In genomic region chr14:39467889-39468524, GRCh38 we compare ENCODE assay signal across 8 cellular contexts.
DNase-seq lines count a peak whose midpoint lies in the region; ATAC-seq and TF ChIP-seq lines count a peak whose summit lies in the region.

No MANE protein-coding gene starts in this region.

- POLR2A ChIA-PET in HEK293T (lab: Yijun Ruan, JAX), result interaction anchor here (0.5 kb wide), 1 partner anchor 78 kb away, joined by 3 read pairs; no protein-coding TSS in a partner anchor

- peak; percentile 65 for ATAC-seq in HG02588 (IDR thresholded peaks at IDR 0.05; ENCODE audit: unreplicated experiment)
- ATAC-seq in HG03460 (IDR thresholded peaks at IDR 0.05; ENCODE audit: unreplicated experiment), result no peak

- DNase-seq in activated T-cell treated with anti-CD3 and anti-CD28 coated beads, Interleukin-2, amount 50 U/mL, for 48 hours, result peak; percentile 39 to 43
- no peak for DNase-seq in activated T-cell treated with anti-CD3 and anti-CD28 coated beads for 4 hours
- peak; percentile 18 for DNase-seq in NOMO-1 treated with DMSO at 0.1 percent for 48 hours (lab: John Stamatoyannopoulos, UW; ENCODE audit: unreplicated experiment)
- peak; percentile 57 for DNase-seq in fibroblast of pulmonary artery (ENCODE audit: low read depth)
- no peak for DNase-seq in NCI-H2227 (lab: John Stamatoyannopoulos, UW; ENCODE audit: unreplicated experiment)
- no peak for DNase-seq in HEK293T (ENCODE audit: extremely low spot score)

- TF ChIP-seq CTCF in fibroblast of pulmonary artery (IDR thresholded peaks at IDR 0.05; ENCODE audit: low read length, missing control alignments), result peak; percentile 54

- CTCF ChIA-PET in HEK293T (lab: Yijun Ruan, JAX), result interaction anchor here (0.6 kb wide), 1 partner anchor 15 kb away, joined by 4 read pairs; no protein-coding TSS in a partner anchor

- no peak overlapping the region for H3K4me3 ChIP-seq in fibroblast of pulmonary artery (replicated peaks; ENCODE audit: low read depth, low read length)

TF ChIP-seq in HEK293T, 16 proteins besides CTCF, POLR2A, EP300 and RAD21:
- TF ChIP-seq ZNF384 (IDR thresholded peaks at IDR 0.05) (no peak), FOXK2 (IDR thresholded peaks at IDR 0.05) (no peak), PKNOX1 (IDR thresholded peaks at IDR 0.05) (no peak), BHLHE40 (IDR thresholded peaks at IDR 0.05; ENCODE audit: borderline replicate concordance) (no peak), NFRKB (IDR thresholded peaks at IDR 0.05) (no peak)

Comparison
In these comparisons a context has a peak if more than half of its experiments do, and no peak if none do; other contexts are left out.
1. DNase-seq: peak in activated T-cell treated with anti-CD3 and anti-CD28 coated beads, Interleukin-2, amount 50 U/mL, for 48 hours (2 of 2), NOMO-1 treated with DMSO at 0.1 percent for 48 hours (single experiment) and fibroblast of pulmonary artery (single experiment); none in activated T-cell treated with anti-CD3 and anti-CD28 coated beads for 4 hours (single experiment), NCI-H2227 (single experiment) and HEK293T (single experiment).